Comparison of ENCODE assay signal across 10 cellular contexts in genomic region chr2:190532581-190532980, GRCh38. TPM values are rescaled to one million over a fixed set of nuclear protein-coding genes. Genes with fewer than 3 reads are reported as not detected.
DNase-seq lines count a peak whose midpoint lies in the region; ATAC-seq and TF ChIP-seq lines count a peak whose summit lies in the region.
"Had no signal": no experiment of that assay in that cellular context is flagged by ENCODE, and none has a peak within 500 bp of the region (broad histone marks: within the 10 kb centered on the region; RNA-seq: fewer than 3 reads in every experiment).

No MANE protein-coding gene starts in this region.

- no peak overlapping the region for H2BK15ac ChIP-seq in H9 (ENCODE audit: low read depth, low read length)

- intact Hi-C loops in spleen (cut with DNase I; ENCODE audit: low total_unique reads): loop anchor here (10.0 kb wide), 1 partner anchor 112 kb away; the partner anchor contains the start of gene NAB1

- ATAC-seq in activated T-cell treated with anti-CD3 and anti-CD28 coated beads, Interleukin-2, amount 50 U/mL, for 72 hours (replicated peaks in 1 of 2): no peak
- no peak for ATAC-seq in activated T-helper 17 cell treated with anti-CD3 and anti-CD28 coated beads, Interleukin-2, amount 50 U/mL, for 72 hours (replicated peaks)

- no peak overlapping the region for H4K8ac ChIP-seq in H9 (replicated peaks; ENCODE audit: insufficient read length, low read depth, low read length)

- no peak overlapping the region for H3K23ac ChIP-seq in H9 (ENCODE audit: insufficient read length, low read depth, low read length)

- no peaks in the 10 kb centered on the region for H3K36me3 ChIP-seq in spleen

- H3K4me1 Mint-ChIP-seq in activated T-cell treated with anti-CD3 and anti-CD28 coated beads, Interleukin-2, amount 50 U/mL, for 72 hours (ENCODE audit: low read depth): peaks cover 67% of the 10 kb centered on the region
- H3K4me1 Mint-ChIP-seq in activated T-helper 17 cell treated with anti-CD3 and anti-CD28 coated beads, Interleukin-2, amount 50 U/mL, for 72 hours: peaks cover 45% of the 10 kb centered on the region
- H3K4me1 Mint-ChIP-seq in H9: peaks cover 39 to 46% of the 10 kb centered on the region in 2 experiments

- no peak overlapping the region for H2BK20ac ChIP-seq in H9 (ENCODE audit: low read depth, low read length, poor library complexity, severe bottlenecking)

- no peak for DNase-seq in activated T-cell treated with anti-CD3 and anti-CD28 coated beads, Interleukin-2, amount 50 U/mL, for 72 hours
- DNase-seq in activated T-cell treated with anti-CD3 and anti-CD28 coated beads, Interleukin-2, amount 50 U/mL, for 1 hour: no peak
- DNase-seq in KBM-7: peak; percentile 67
- DNase-seq in spleen: no peak
- no peak for DNase-seq in H9
- DNase-seq in DMS79 (lab: John Stamatoyannopoulos, UW): no peak
- no peak for DNase-seq in epidermal melanocyte (ENCODE audit: insufficient read length, low spot score)
- DNase-seq: NCI-H146 had no signal

- no peak overlapping the region for H3K14ac ChIP-seq in H9 (ENCODE audit: insufficient read depth, low read length)

- H3K36me3 Mint-ChIP-seq in activated T-cell treated with anti-CD3 and anti-CD28 coated beads, Interleukin-2, amount 50 U/mL, for 72 hours (ENCODE audit: insufficient read depth in 2 of 2): peaks cover 12 to 29% of the 10 kb centered on the region in 2 donors
- peaks cover 15% of the 10 kb centered on the region for H3K36me3 Mint-ChIP-seq in activated T-helper 17 cell treated with anti-CD3 and anti-CD28 coated beads, Interleukin-2, amount 50 U/mL, for 72 hours (ENCODE audit: low read depth)
- H3K36me3 Mint-ChIP-seq in H9 (ENCODE audit: insufficient read depth in 1 of 3, low read depth in 3 of 3): peaks cover 7 to 11% (median 9%) of the 10 kb centered on the region in 3 experiments

- no peaks in the 10 kb centered on the region for H3K27me3 Mint-ChIP-seq in activated T-cell treated with anti-CD3 and anti-CD28 coated beads, Interleukin-2, amount 50 U/mL, for 72 hours (ENCODE audit: low read depth)
- no peaks in the 10 kb centered on the region for H3K27me3 Mint-ChIP-seq in activated T-helper 17 cell treated with anti-CD3 and anti-CD28 coated beads, Interleukin-2, amount 50 U/mL, for 72 hours
- H3K27me3 Mint-ChIP-seq in H9 (ENCODE audit: low read depth): no peaks in the 10 kb centered on the region

- H2BK5ac ChIP-seq in H9 (ENCODE audit: insufficient read length, low read length): no peak overlapping the region

- in situ Hi-C loops in KBM-7 (cut with MboI; ENCODE audit: low pct_unique_long_range_greater_than_20kb, low sequenced_read_pairs): no loop called here

- H2BK120ac ChIP-seq in H9 (ENCODE audit: low read depth, low read length, poor library complexity, severe bottlenecking): no peak overlapping the region

- H3K27ac ChIP-seq in spleen (peak overlapping the region in 5 of 8 donors; percentile 17 to 98 (median 98)), H9 (ENCODE audit: insufficient read length, low read depth, low read length) (no peak overlapping the region)
- H3K27ac ChIP-seq: epithelial cell of prostate had no signal

- no peak overlapping the region for H3K56ac ChIP-seq in H9 (ENCODE audit: insufficient read length, low read depth, low read length)

- no peaks in the 10 kb centered on the region for H4K20me1 ChIP-seq in H9 (ENCODE audit: control insufficient read depth, insufficient read depth, insufficient read length)

- no peak overlapping the region for H2AFZ ChIP-seq in H9 (ENCODE audit: low read length)

- H3K27me3 ChIP-seq in spleen (replicated peaks in 1 of 7) (no peaks in the 10 kb centered on the region), H9 (ENCODE audit: insufficient read depth, low read length) (no peaks in the 10 kb centered on the region)

- no peak for TF ChIP-seq CTCF in spleen (IDR thresholded peaks at IDR 0.05 in 8 of 11, conservative IDR thresholded peaks at IDR 0.05 in 3 of 11)
- no peak for TF ChIP-seq CTCF in H9 (conservative IDR thresholded peaks at IDR 0.05)

- H2AK5ac ChIP-seq in H9 (ENCODE audit: insufficient read length, low read length): no peak overlapping the region

- peak overlapping the region; percentile 95 to 97 for H3K4me3 Mint-ChIP-seq in activated T-cell treated with anti-CD3 and anti-CD28 coated beads, Interleukin-2, amount 50 U/mL, for 72 hours
- H3K4me3 Mint-ChIP-seq in activated T-helper 17 cell treated with anti-CD3 and anti-CD28 coated beads, Interleukin-2, amount 50 U/mL, for 72 hours: peak overlapping the region; percentile 98
- no peak overlapping the region for H3K4me3 Mint-ChIP-seq in H9

- H3K9ac ChIP-seq in H9 (ENCODE audit: extremely low read depth, insufficient read length, low read length): no peak overlapping the region

- peaks cover 5 to 6% of the 10 kb centered on the region in 2 donors for H3K9me3 Mint-ChIP-seq in activated T-cell treated with anti-CD3 and anti-CD28 coated beads, Interleukin-2, amount 50 U/mL, for 72 hours
- peaks cover 5% of the 10 kb centered on the region for H3K9me3 Mint-ChIP-seq in activated T-helper 17 cell treated with anti-CD3 and anti-CD28 coated beads, Interleukin-2, amount 50 U/mL, for 72 hours
- peaks cover 4 to 8% of the 10 kb centered on the region in 2 experiments for H3K9me3 Mint-ChIP-seq in H9

- H3K4me3 ChIP-seq in spleen: no peak overlapping the region

- H3K79me1 ChIP-seq in H9 (ENCODE audit: insufficient read depth, low read depth, low read length, poor library complexity, severe bottlenecking): no peaks in the 10 kb centered on the region

- H3K27ac Mint-ChIP-seq in activated T-cell treated with anti-CD3 and anti-CD28 coated beads, Interleukin-2, amount 50 U/mL, for 72 hours: peak overlapping the region; percentile 99
- H3K27ac Mint-ChIP-seq in activated T-helper 17 cell treated with anti-CD3 and anti-CD28 coated beads, Interleukin-2, amount 50 U/mL, for 72 hours: no peak overlapping the region
- H3K27ac Mint-ChIP-seq in H9: no peak overlapping the region

- H3K4ac ChIP-seq in H9 (ENCODE audit: low read depth, low read length): no peak overlapping the region

- peaks cover 3 to 83% (median 39%) of the 10 kb centered on the region in 6 donors for H3K4me1 ChIP-seq in spleen
- H3K4me1 ChIP-seq in H9 (ENCODE audit: insufficient read depth, low read length): peaks cover 3% of the 10 kb centered on the region; the same call in 1 of the 2 replicates

- no peak overlapping the region for H3K18ac ChIP-seq in H9 (ENCODE audit: insufficient read length, low read depth, low read length)

- H2BK12ac ChIP-seq in H9 (ENCODE audit: insufficient read length, low read depth, low read length): no peak overlapping the region

- H3K23me2 ChIP-seq in H9 (ENCODE audit: insufficient read length, low read depth, low read length, poor library complexity, severe bottlenecking): peaks cover 10% of the 10 kb centered on the region

- H3K4me2 ChIP-seq in H9 (ENCODE audit: insufficient read depth, insufficient read length, low read length): no peak overlapping the region

- WGBS in spleen, 5 donors: 35 to 62% (median 43%) methylated on average over 3 to 4 of the region's 4 CpGs
- no CpG with 5 or more reads among the region's 4 CpGs for WGBS in H9 (ENCODE audit: extremely low coverage, insufficient read length, low lambda C conversion rate)

- H4K5ac ChIP-seq in H9 (ENCODE audit: insufficient read length, low read depth, low read length): no peak overlapping the region

- H3K9me3 ChIP-seq in spleen: peaks cover 0 to 13% (median 9%) of the 10 kb centered on the region in 8 donors
- H3K9me3 ChIP-seq in H9 (ENCODE audit: control insufficient read depth, low read depth, low read length): no peaks in the 10 kb centered on the region

- H3K79me2 ChIP-seq in H9 (ENCODE audit: insufficient read depth, low read length): no peaks in the 10 kb centered on the region

- no peak for TF ChIP-seq POLR2A in spleen (IDR thresholded peaks at IDR 0.05)

- H3T11ph ChIP-seq in H9 (ENCODE audit: low read length): no peak overlapping the region

- no peak overlapping the region for H4K91ac ChIP-seq in H9 (ENCODE audit: insufficient read length, low read depth, low read length)

RNA-seq across cellular contexts. Expression of gene NEMP2, which starts 1.9 kb away (rescaled TPM):
- 10 to 100 TPM; 22.3 to 22.9 TPM for total RNA-seq in activated T-cell treated with anti-CD3 and anti-CD28 coated beads, Interleukin-2, amount 50 U/mL, for 72 hours
- 10 to 100 TPM; 10.6 to 16.5 TPM for total RNA-seq in activated T-helper 17 cell treated with anti-CD3 and anti-CD28 coated beads, Interleukin-2, amount 50 U/mL, for 72 hours
- total RNA-seq in spleen: 10 to 100 TPM in 6 of 7 donors, 1 to 10 TPM in 1; 7.7 to 19.2 (median 12.8) TPM
- polyA plus RNA-seq in spleen: 1 to 10 TPM in 2 of 3 donors, under 1 TPM in 1; 0.89 to 1.8 (median 1.4) TPM
- 5.3 and 6.6 TPM in 2 replicates for total RNA-seq in H9 (2021)

Comparison
In these comparisons a context has a peak if more than half of its experiments do, and no peak if none do; other contexts are left out.
1. H3K4me3 Mint-ChIP-seq: peak in activated T-cell treated with anti-CD3 and anti-CD28 coated beads, Interleukin-2, amount 50 U/mL, for 72 hours (2 of 2) and activated T-helper 17 cell treated with anti-CD3 and anti-CD28 coated beads, Interleukin-2, amount 50 U/mL, for 72 hours (single experiment); none in H9 (0 of 2).